14 cellular contexts compared by ENCODE assay signal in genomic region chr2:130759906-130760753, GRCh38. TPM values are rescaled to one million over a fixed set of nuclear protein-coding genes. Genes with fewer than 3 reads are reported as not detected.
DNase-seq lines count a peak whose midpoint lies in the region; ATAC-seq lines count a peak whose summit lies in the region.
"Had no signal": no experiment of that assay in that cellular context is flagged by ENCODE, and none has a peak within 500 bp of the region (broad histone marks: within the 10 kb centered on the region; RNA-seq: fewer than 3 reads in every experiment).

No MANE protein-coding gene starts in this region.

- no peaks in the 10 kb centered on the region for H3K36me3 ChIP-seq in naive thymus-derived CD4-positive, alpha-beta T cell (ENCODE audit: control insufficient read depth in 2 of 3, insufficient read depth in 3 of 3, low read length in 3 of 3)

- no peak overlapping the region for H3K4me3 Mint-ChIP-seq in naive thymus-derived CD4-positive, alpha-beta T cell
- H3K4me3 Mint-ChIP-seq: activated CD4-positive, alpha-beta T cell treated with anti-CD3 and anti-CD28 coated beads, Interleukin-2, amount 10 ng/mL, durations not matched to agents 7 days and 5 days had no signal

- CTCF ChIA-PET in naive thymus-derived CD4-positive, alpha-beta T cell (lab: Charles Lee), result interaction anchor here (0.5 kb wide), 1 partner anchor 21 kb away, joined by 4 read pairs; no protein-coding TSS in a partner anchor

- intact Hi-C loops in sciatic nerve (cut with DNase I), result no loop called here
- intact Hi-C loops in naive thymus-derived CD4-positive, alpha-beta T cell (cut with micrococcal nuclease), result no loop called here

- H3K36me3 Mint-ChIP-seq in naive thymus-derived CD4-positive, alpha-beta T cell, result peaks cover 0 to 4% (median 0%) of the 10 kb centered on the region in 5 donors

- no peaks in the 10 kb centered on the region for H3K9me3 ChIP-seq in naive thymus-derived CD4-positive, alpha-beta T cell (ENCODE audit: control insufficient read depth in 2 of 3, low read length in 3 of 3)

- peaks cover 24 to 48% (median 43%) of the 10 kb centered on the region in 5 donors for H3K27me3 Mint-ChIP-seq in naive thymus-derived CD4-positive, alpha-beta T cell

- no peak overlapping the region for H3K4me3 ChIP-seq in naive thymus-derived CD4-positive, alpha-beta T cell (ENCODE audit: low read length)

- DNase-seq in NCI-H748 (lab: John Stamatoyannopoulos, UW; ENCODE audit: unreplicated experiment) (peak; percentile 1), NCI-H748 treated with DMSO at 0.1 percent for 48 hours (lab: John Stamatoyannopoulos, UW) (no peak), NCI-H2107 (lab: John Stamatoyannopoulos, UW) (peak; percentile 24), astrocyte of the hippocampus (ENCODE audit: low read depth, low spot score) (peak; percentile 38), sciatic nerve (ENCODE audit: low spot score) (peak; percentile 15), HPDE6-E6E7 (ENCODE audit: extremely low spot score) (no peak)
- DNase-seq in naive thymus-derived CD4-positive, alpha-beta T cell, result no peak
- DNase-seq: activated CD4-positive, alpha-beta T cell treated with anti-CD3 and anti-CD28 coated beads, Interleukin-2, amount 10 ng/mL, durations not matched to agents 7 days and 5 days; activated naive CD4-positive, alpha-beta T cell treated with anti-CD3 and anti-CD28 coated beads, Interleukin-2, amount 50 U/mL, for 16 hours; EL; NCI-H1436 had no signal

- H3K27ac Mint-ChIP-seq in naive thymus-derived CD4-positive, alpha-beta T cell, result no peak overlapping the region
- H3K27ac Mint-ChIP-seq: activated CD4-positive, alpha-beta T cell treated with anti-CD3 and anti-CD28 coated beads, Interleukin-2, amount 10 ng/mL, durations not matched to agents 7 days and 5 days had no signal

- H3K9me3 Mint-ChIP-seq in naive thymus-derived CD4-positive, alpha-beta T cell, result peaks cover 0 to 5% (median 0%) of the 10 kb centered on the region in 11 donors
- H3K9me3 Mint-ChIP-seq: activated CD4-positive, alpha-beta T cell treated with anti-CD3 and anti-CD28 coated beads, Interleukin-2, amount 10 ng/mL, durations not matched to agents 7 days and 5 days had no signal

- no peak overlapping the region for H3K27ac ChIP-seq in naive thymus-derived CD4-positive, alpha-beta T cell (ENCODE audit: low read depth, low read length)

- POLR2A ChIA-PET in naive thymus-derived CD4-positive, alpha-beta T cell (lab: Charles Lee), result no interaction called here

- peaks cover 0 to 9% of the 10 kb centered on the region in 2 donors for H3K27me3 ChIP-seq in naive thymus-derived CD4-positive, alpha-beta T cell (ENCODE audit: control insufficient read depth in 2 of 2, insufficient read depth in 2 of 2, low read length in 2 of 2)

- H3K4me1 ChIP-seq in naive thymus-derived CD4-positive, alpha-beta T cell (ENCODE audit: control insufficient read depth in 2 of 2, insufficient read depth in 2 of 2, low read length in 2 of 2), result no peaks in the 10 kb centered on the region

- H3K4me1 Mint-ChIP-seq in naive thymus-derived CD4-positive, alpha-beta T cell, result peaks cover 0 to 15% (median 5%) of the 10 kb centered on the region in 7 donors
- H3K4me1 Mint-ChIP-seq: activated CD4-positive, alpha-beta T cell treated with anti-CD3 and anti-CD28 coated beads, Interleukin-2, amount 10 ng/mL, durations not matched to agents 7 days and 5 days had no signal

- ATAC-seq in sciatic nerve (no peak), HG03439 (IDR thresholded peaks at IDR 0.05; ENCODE audit: unreplicated experiment) (no peak)
- no peak for ATAC-seq in naive thymus-derived CD4-positive, alpha-beta T cell
- ATAC-seq: left colon had no signal

RNA-seq across cellular contexts. Expression of gene AMER3, which starts 4.8 kb away (rescaled TPM):
- total RNA-seq in sciatic nerve, result not detected
- not detected for total RNA-seq in naive thymus-derived CD4-positive, alpha-beta T cell
- polyA plus RNA-seq in naive thymus-derived CD4-positive, alpha-beta T cell, result not detected
- total RNA-seq: activated CD4-positive, alpha-beta T cell treated with anti-CD3 and anti-CD28 coated beads, Interleukin-2, amount 10 ng/mL, durations not matched to agents 7 days and 5 days had no signal

RNA-seq across cellular contexts. Expression of gene GPR148, which starts 31.3 kb away (rescaled TPM):
- not detected for total RNA-seq in sciatic nerve
- not detected for total RNA-seq in naive thymus-derived CD4-positive, alpha-beta T cell
- not detected for polyA plus RNA-seq in naive thymus-derived CD4-positive, alpha-beta T cell
- total RNA-seq: activated CD4-positive, alpha-beta T cell treated with anti-CD3 and anti-CD28 coated beads, Interleukin-2, amount 10 ng/mL, durations not matched to agents 7 days and 5 days; frontal cortex; left colon had no signal

Comparison
In these comparisons a context has a peak if more than half of its experiments do, and no peak if none do; other contexts are left out.
1. DNase-seq: peak in NCI-H748 (single experiment), NCI-H2107 (single experiment), astrocyte of the hippocampus (single experiment) and sciatic nerve (single experiment); none in NCI-H748 treated with DMSO at 0.1 percent for 48 hours (single experiment), naive thymus-derived CD4-positive, alpha-beta T cell (0 of 9) and HPDE6-E6E7 (single experiment).